Comparison of ENCODE assay signal across 19 cellular contexts in the genomic region with DNA sequence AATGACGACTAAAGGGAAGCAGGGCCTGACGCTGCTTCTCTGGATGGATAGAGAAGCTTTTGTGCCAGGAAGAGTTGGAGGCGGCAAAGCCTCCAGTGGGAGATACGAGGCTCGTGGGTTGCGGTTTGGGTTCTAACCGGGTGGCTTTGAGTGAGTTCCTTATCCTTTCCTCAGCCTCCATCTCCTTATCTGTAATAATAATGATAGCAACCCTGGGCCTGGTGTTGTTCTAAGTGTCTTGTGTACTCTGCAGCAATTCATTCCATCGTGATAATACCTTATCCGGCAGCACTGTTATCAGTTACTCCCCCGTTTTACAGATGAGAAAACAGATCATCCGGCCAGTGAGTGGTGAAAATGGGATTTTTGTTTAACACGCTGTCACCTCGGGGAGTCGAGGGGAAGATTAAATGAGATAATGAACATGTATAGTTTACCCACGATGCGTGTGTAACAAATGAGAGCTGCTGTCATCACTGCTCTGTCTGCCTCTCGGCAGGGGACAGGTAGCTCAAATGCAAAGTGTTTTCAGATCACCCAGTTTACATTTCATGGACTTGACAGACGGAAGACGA. TPM values are rescaled to one million over a fixed set of nuclear protein-coding genes. Genes with fewer than 3 reads are reported as not detected.
DNase-seq lines count a peak whose midpoint lies in the region; FAIRE-seq and TF ChIP-seq lines count a peak whose summit lies in the region.
"Had no signal": no experiment of that assay in that cellular context is flagged by ENCODE, and none has a peak within 500 bp of the region (broad histone marks: within the 10 kb centered on the region; RNA-seq: fewer than 3 reads in every experiment).

No MANE protein-coding gene starts in this region.

- peak overlapping the region; percentile 82 for H3K56ac ChIP-seq in mesendoderm (ENCODE audit: low read length)

- peaks cover 30% of the 10 kb centered on the region for H3K4me1 ChIP-seq in BLaER1
- H3K4me1 ChIP-seq in MM.1S (ENCODE audit: low read length), result peaks cover 30% of the 10 kb centered on the region
- peaks cover 4% of the 10 kb centered on the region for H3K4me1 ChIP-seq in astrocyte (ENCODE audit: insufficient read depth, low read length)
- H3K4me1 ChIP-seq in mesendoderm (ENCODE audit: control insufficient read depth, low read depth, low read length), result peaks cover 10% of the 10 kb centered on the region
- H3K4me1 ChIP-seq in mammary epithelial cell (ENCODE audit: insufficient read depth, low read length), result no peaks in the 10 kb centered on the region
- no peaks in the 10 kb centered on the region for H3K4me1 ChIP-seq in Caco-2

- no peak overlapping the region for H3K23ac ChIP-seq in mesendoderm (ENCODE audit: low read length)

- peak overlapping the region; percentile 23 for H2BK120ac ChIP-seq in mesendoderm (ENCODE audit: low read depth, low read length)

- no peak overlapping the region for H3K4ac ChIP-seq in mesendoderm (ENCODE audit: low read depth, low read length)

- dilution Hi-C loops in mammary epithelial cell (cut with HindIII; ENCODE audit: low sequenced_read_pairs), result loop anchor here (5.0 kb wide), 1 partner anchor 218 kb away; no protein-coding TSS in a partner anchor

- no peak overlapping the region for H3K27ac ChIP-seq in BLaER1
- no peak overlapping the region for H3K27ac ChIP-seq in MM.1S (ENCODE audit: low read length)
- H3K27ac ChIP-seq in astrocyte (ENCODE audit: low read depth, low read length), result no peak overlapping the region
- peak overlapping the region; percentile 88 for H3K27ac ChIP-seq in mesendoderm (ENCODE audit: low read depth, low read length)
- no peak overlapping the region for H3K27ac ChIP-seq in mammary epithelial cell (ENCODE audit: insufficient read depth, low read depth, low read length)
- H3K27ac ChIP-seq: C4-2B had no signal

- H3K9ac ChIP-seq in BLaER1 (no peak overlapping the region), MM.1S (ENCODE audit: low read length) (no peak overlapping the region), astrocyte (ENCODE audit: low read length) (no peak overlapping the region), mesendoderm (ENCODE audit: low read length) (peak overlapping the region; percentile 62), mammary epithelial cell (ENCODE audit: insufficient read depth, low read length) (no peak overlapping the region)

- H3K36me3 Mint-ChIP-seq in astrocyte (ENCODE audit: low read depth, unreplicated experiment) (peaks cover 8% of the 10 kb centered on the region), Caco-2 (ENCODE audit: insufficient read depth, unreplicated experiment) (no peaks in the 10 kb centered on the region)

- no peaks in the 10 kb centered on the region for H3F3A ChIP-seq in MM.1S (ENCODE audit: insufficient read depth, low read length)

- no peak for FAIRE-seq in astrocyte (lab: Jason Lieb, UNC)
- FAIRE-seq: A204.1, H54 had no signal

- H2BK5ac ChIP-seq in mesendoderm (ENCODE audit: low read length), result peak overlapping the region; percentile 97

- DNase-seq in MM.1S (no peak), astrocyte (ENCODE audit: low read depth) (peak; percentile 44), mesendoderm (peak; percentile 92), mucosa of gallbladder (ENCODE audit: low spot score) (no peak), mammary epithelial cell (no peak), Caco-2 (no peak), NCI-H774 (lab: John Stamatoyannopoulos, UW) (no peak)
- DNase-seq: COR-L47, DMS153, Karpas-422, NCI-H1105 treated with DMSO at 0.1 percent for 48 hours, NCI-H2029, NCI-H2171 treated with DMSO at 0.1 percent for 48 hours, NCI-H510A, NCI-H82 had no signal

- TF ChIP-seq CTCF in MM.1S (IDR thresholded peaks at IDR 0.05; ENCODE audit: low read length), result no peak
- TF ChIP-seq CTCF in astrocyte (IDR thresholded peaks at IDR 0.05; ENCODE audit: insufficient read depth, low read depth, low read length), result no peak
- no peak for TF ChIP-seq CTCF in mammary epithelial cell (conservative IDR thresholded peaks at IDR 0.05 in 1 of 2, IDR thresholded peaks at IDR 0.05 in 1 of 2; ENCODE audit: extremely low read depth in 1 of 2, insufficient read depth in 1 of 2, low read depth in 1 of 2, low read length in 2 of 2)
- no peak for TF ChIP-seq CTCF in Caco-2 (IDR thresholded peaks at IDR 0.05; ENCODE audit: insufficient read depth in 1 of 2, low read depth in 1 of 2, low read length in 1 of 2, severe bottlenecking in 1 of 2, unreplicated experiment in 1 of 2)

- peak overlapping the region; percentile 67 for H4K8ac ChIP-seq in mesendoderm (ENCODE audit: low read depth, low read length)

- in situ Hi-C loops in mammary epithelial cell (cut with MboI; ENCODE audit: low sequenced_read_pairs in 2 of 2), result no loop called here

- BruUV-seq in mammary epithelial cell (replicated peaks; lab: Mats Ljungman, UMichigan) (no TSS peak), Caco-2 (replicated peaks; lab: Mats Ljungman, UMichigan) (no TSS peak)

- peak overlapping the region; percentile 84 for H3K18ac ChIP-seq in mesendoderm (ENCODE audit: low read length)

- H3K36me3 ChIP-seq in BLaER1 (no peaks in the 10 kb centered on the region), MM.1S (replicated peaks; ENCODE audit: insufficient read depth, low read length) (no peaks in the 10 kb centered on the region), astrocyte (ENCODE audit: insufficient read depth, low read length) (no peaks in the 10 kb centered on the region), mesendoderm (ENCODE audit: control insufficient read depth, insufficient read depth, low read length) (no peaks in the 10 kb centered on the region), mammary epithelial cell (ENCODE audit: insufficient read depth, low read length) (no peaks in the 10 kb centered on the region), Caco-2 (ENCODE audit: control insufficient read depth, insufficient read depth, low read length) (no peaks in the 10 kb centered on the region)

- H2AFZ ChIP-seq in MM.1S (ENCODE audit: low read length), result no peak overlapping the region
- H2AFZ ChIP-seq in astrocyte (ENCODE audit: low read depth, low read length), result peak overlapping the region; percentile 47
- H2AFZ ChIP-seq in mammary epithelial cell (ENCODE audit: low read depth, low read length), result no peak overlapping the region

- POLR2A ChIA-PET in Caco-2 (lab: Charles Lee), result interaction anchor here (0.6 kb wide), 1 partner anchor 77 kb away, joined by 3 read pairs; no protein-coding TSS in a partner anchor

- H3K4me3 Mint-ChIP-seq in astrocyte (ENCODE audit: unreplicated experiment) (no peak overlapping the region), Caco-2 (ENCODE audit: unreplicated experiment) (no peak overlapping the region)

- no peak overlapping the region for H3K4me3 ChIP-seq in BLaER1
- no peak overlapping the region for H3K4me3 ChIP-seq in MM.1S (ENCODE audit: low read length)
- H3K4me3 ChIP-seq in astrocyte (ENCODE audit: insufficient read depth, low read depth, low read length), result no peak overlapping the region
- H3K4me3 ChIP-seq in mesendoderm (ENCODE audit: low read length), result no peak overlapping the region
- H3K4me3 ChIP-seq in mammary epithelial cell (replicated peaks in 1 of 3; ENCODE audit: insufficient read depth in 1 of 3, low read depth in 2 of 3, low read length in 3 of 3), result no peak overlapping the region
- H3K4me3 ChIP-seq in Caco-2 (ENCODE audit: low read depth, low read length), result no peak overlapping the region

- peaks cover 11% of the 10 kb centered on the region for H3K9me3 Mint-ChIP-seq in astrocyte (ENCODE audit: unreplicated experiment)
- H3K9me3 Mint-ChIP-seq in Caco-2 (ENCODE audit: unreplicated experiment), result peaks cover 9% of the 10 kb centered on the region

- peak overlapping the region; percentile 30 for H3K27ac Mint-ChIP-seq in astrocyte (ENCODE audit: unreplicated experiment)
- no peak overlapping the region for H3K27ac Mint-ChIP-seq in Caco-2 (ENCODE audit: unreplicated experiment)

- H3K27me3 Mint-ChIP-seq in astrocyte (ENCODE audit: low read depth, unreplicated experiment) (peaks cover 36% of the 10 kb centered on the region), Caco-2 (ENCODE audit: insufficient read depth, unreplicated experiment) (peaks cover 13% of the 10 kb centered on the region)

- H2BK15ac ChIP-seq in mesendoderm (replicated peaks; ENCODE audit: low read depth), result no peak overlapping the region

- peak overlapping the region; percentile 40 for H3K4me2 ChIP-seq in BLaER1
- peak overlapping the region; percentile 48; the same call in 1 of the 2 replicates for H3K4me2 ChIP-seq in MM.1S (ENCODE audit: low read depth, low read length)
- H3K4me2 ChIP-seq in astrocyte (ENCODE audit: low read length), result peak overlapping the region; percentile 15
- H3K4me2 ChIP-seq in mesendoderm (ENCODE audit: low read length), result no peak overlapping the region
- H3K4me2 ChIP-seq in mammary epithelial cell (ENCODE audit: insufficient read depth, low read depth, low read length), result no peak overlapping the region

- CTCF ChIA-PET in mammary epithelial cell (lab: Charles Lee; ENCODE audit: low non-redundant PET) (no interaction called here), Caco-2 (lab: Charles Lee) (no interaction called here)

- no CpG with 5 or more reads among the region's 19 CpGs for WGBS in mesendoderm (ENCODE audit: extremely low coverage, insufficient coverage, low lambda C conversion rate)
- 75% methylated on average over 17 of the region's 19 CpGs for WGBS in mammary epithelial cell (ENCODE audit: low coverage, missing lambda C conversion rate)

- intact Hi-C loops in mammary epithelial cell (cut with micrococcal nuclease) (no loop called here), Caco-2 (cut with micrococcal nuclease; ENCODE audit: unreplicated experiment) (no loop called here)

- no peaks in the 10 kb centered on the region for H3K79me2 ChIP-seq in MM.1S (ENCODE audit: low read length)
- H3K79me2 ChIP-seq in astrocyte (ENCODE audit: insufficient read depth, low read length), result no peaks in the 10 kb centered on the region
- no peaks in the 10 kb centered on the region for H3K79me2 ChIP-seq in mesendoderm (ENCODE audit: control insufficient read depth, insufficient read depth, low read length)
- no peaks in the 10 kb centered on the region for H3K79me2 ChIP-seq in mammary epithelial cell (ENCODE audit: insufficient read depth, low read length)

- no peaks in the 10 kb centered on the region for H3K4me1 Mint-ChIP-seq in astrocyte (ENCODE audit: low read depth, unreplicated experiment)
- H3K4me1 Mint-ChIP-seq in Caco-2 (ENCODE audit: low read depth, unreplicated experiment), result no peaks in the 10 kb centered on the region

- peaks cover 17% of the 10 kb centered on the region for H3K9me3 ChIP-seq in BLaER1
- no peaks in the 10 kb centered on the region for H3K9me3 ChIP-seq in MM.1S (replicated peaks; ENCODE audit: insufficient read depth, low read length)
- peaks cover 2% of the 10 kb centered on the region for H3K9me3 ChIP-seq in astrocyte (ENCODE audit: insufficient read depth, low read depth, low read length)
- no peaks in the 10 kb centered on the region for H3K9me3 ChIP-seq in mammary epithelial cell (replicated peaks; ENCODE audit: insufficient read depth, low read length)
- no peaks in the 10 kb centered on the region for H3K9me3 ChIP-seq in Caco-2

- H4K5ac ChIP-seq in mesendoderm (ENCODE audit: low read length), result peak overlapping the region; percentile 15

- H3K27me3 ChIP-seq in BLaER1, result peaks cover 16% of the 10 kb centered on the region
- H3K27me3 ChIP-seq in MM.1S (replicated peaks; ENCODE audit: insufficient read depth, low read length), result peaks cover 36% of the 10 kb centered on the region; the same call in 1 of the 2 replicates
- H3K27me3 ChIP-seq in astrocyte (ENCODE audit: insufficient read depth, low read length), result peaks cover 16% of the 10 kb centered on the region
- H3K27me3 ChIP-seq in mesendoderm (ENCODE audit: insufficient read depth, low read length, poor library complexity), result no peaks in the 10 kb centered on the region
- no peaks in the 10 kb centered on the region for H3K27me3 ChIP-seq in mammary epithelial cell (ENCODE audit: insufficient read depth, low read length)
- H3K27me3 ChIP-seq in Caco-2 (replicated peaks; ENCODE audit: control insufficient read depth, insufficient read depth, low read length), result no peaks in the 10 kb centered on the region

- no peaks in the 10 kb centered on the region; the same call in 1 of the 2 replicates for H4K20me1 ChIP-seq in BLaER1
- no peaks in the 10 kb centered on the region for H4K20me1 ChIP-seq in MM.1S (ENCODE audit: insufficient read depth, low read length)
- no peaks in the 10 kb centered on the region for H4K20me1 ChIP-seq in astrocyte (ENCODE audit: insufficient read depth, low read length)
- no peaks in the 10 kb centered on the region for H4K20me1 ChIP-seq in mammary epithelial cell (ENCODE audit: insufficient read depth, low read length)

- no peak overlapping the region for H2AK5ac ChIP-seq in mesendoderm (ENCODE audit: low read length)

- H3K9me2 ChIP-seq in MM.1S (replicated peaks; ENCODE audit: insufficient read depth, low read length), result no peaks in the 10 kb centered on the region

- no peaks in the 10 kb centered on the region for H3K79me1 ChIP-seq in mesendoderm (ENCODE audit: low read length)

RNA-seq across cellular contexts. Expression of gene LHX1, which starts 52.0 kb away (rescaled TPM):
- total RNA-seq in astrocyte (10.8 and 11.8 TPM in 2 replicates), mucosa of gallbladder (not detected), mammary epithelial cell (not detected), Caco-2 (2022) (0.37 TPM in 1 of 2 replicates, not detected in the other)
- 20.5 TPM for polyA plus RNA-seq in mesendoderm (2013, experiment 1 of 2)
- polyA plus RNA-seq in mesendoderm (2013, experiment 2 of 2), result 18.4 TPM
- not detected for polyA plus RNA-seq in mammary epithelial cell
- polyA minus RNA-seq in mammary epithelial cell, result not detected

Comparison
In these comparisons a context has a peak if more than half of its experiments do, and no peak if none do; other contexts are left out.
1. H3K4me2 ChIP-seq: peak in BLaER1 (single experiment), MM.1S (single experiment) and astrocyte (single experiment); none in mesendoderm (single experiment) and mammary epithelial cell (single experiment).
2. DNase-seq: peak in astrocyte (single experiment) and mesendoderm (single experiment); none in MM.1S (single experiment), mucosa of gallbladder (single experiment), mammary epithelial cell (single experiment), Caco-2 (0 of 2) and NCI-H774 (single experiment).